Comparison of ENCODE assay signal across 12 cellular contexts in genomic region chr2:174788291-174788929, GRCh38. TPM values are rescaled to one million over a fixed set of nuclear protein-coding genes. Genes with fewer than 3 reads are reported as not detected.
DNase-seq lines count a peak whose midpoint lies in the region; ATAC-seq and TF ChIP-seq lines count a peak whose summit lies in the region.
"Had no signal": no experiment of that assay in that cellular context is flagged by ENCODE, and none has a peak within 500 bp of the region (broad histone marks: within the 10 kb centered on the region; RNA-seq: fewer than 3 reads in every experiment).

No MANE protein-coding gene starts in this region.

- POLR2A ChIA-PET in T-cell (lab: Charles Lee), result interaction anchor here in 1 of 2 donors (0.7 kb wide), 1 partner anchor 374 kb away, joined by 3 read pairs; no protein-coding TSS in a partner anchor

- no peaks in the 10 kb centered on the region for H3K9me3 ChIP-seq in upper lobe of right lung
- H3K9me3 ChIP-seq: colonic mucosa had no signal

- H3K27me3 ChIP-seq in upper lobe of right lung, result no peaks in the 10 kb centered on the region
- H3K27me3 ChIP-seq: colonic mucosa had no signal

- no peaks in the 10 kb centered on the region for H3K36me3 Mint-ChIP-seq in activated naive CD4-positive, alpha-beta T cell treated with anti-CD3 and anti-CD28 coated beads, Interleukin-2, amount 50 U/mL, for 72 hours
- H3K36me3 Mint-ChIP-seq in T-cell (no peaks in the 10 kb centered on the region), progenitor cell of endocrine pancreas (ENCODE audit: insufficient read depth) (no peaks in the 10 kb centered on the region)

- peak overlapping the region; percentile 68 to 93 for H3K27ac Mint-ChIP-seq in activated naive CD4-positive, alpha-beta T cell treated with anti-CD3 and anti-CD28 coated beads, Interleukin-2, amount 50 U/mL, for 72 hours
- H3K27ac Mint-ChIP-seq in T-cell (peak overlapping the region; percentile 67 to 74), progenitor cell of endocrine pancreas (no peak overlapping the region)

- TF ChIP-seq CTCF in fibroblast of mammary gland (conservative IDR thresholded peaks at IDR 0.05; ENCODE audit: control insufficient read depth, insufficient read depth, low read depth, low read length) (no peak), upper lobe of right lung (IDR thresholded peaks at IDR 0.05) (no peak), progenitor cell of endocrine pancreas (IDR thresholded peaks at IDR 0.05; ENCODE audit: unreplicated experiment) (no peak)

- intact Hi-C loops in upper lobe of right lung (cut with DNase I), result no loop called here

- H3K4me3 ChIP-seq in fibroblast of mammary gland (ENCODE audit: control insufficient read depth, low read depth, low read length), result no peak overlapping the region
- no peak overlapping the region for H3K4me3 ChIP-seq in upper lobe of right lung
- H3K4me3 ChIP-seq: colonic mucosa had no signal

- H3K4me3 Mint-ChIP-seq in T-cell, result peak overlapping the region; percentile 45 to 55 (median 55)
- H3K4me3 Mint-ChIP-seq in progenitor cell of endocrine pancreas (ENCODE audit: low read depth), result no peak overlapping the region

- DNase-seq in activated naive CD4-positive, alpha-beta T cell treated with anti-CD3 and anti-CD28 coated beads, Interleukin-2, amount 50 U/mL, for 72 hours (ENCODE audit: low spot score in 2 of 2), result no peak
- DNase-seq in activated naive CD4-positive, alpha-beta T cell treated with anti-CD3 and anti-CD28 coated beads, Interleukin-2, amount 50 U/mL, for 16 hours, result no peak
- peak in 1 of 34 experiments; percentile 10 for DNase-seq in T-cell
- DNase-seq in fibroblast of mammary gland (ENCODE audit: low read depth), result peak; percentile 54
- no peak for DNase-seq in upper lobe of right lung
- DNase-seq in progenitor cell of endocrine pancreas (ENCODE audit: low spot score, unreplicated experiment), result no peak
- DNase-seq in mucosa of gallbladder (ENCODE audit: low spot score), result no peak
- DNase-seq: colonic mucosa, left cardiac atrium, NCI-H2081, small intestine had no signal

- H3K4me1 ChIP-seq in upper lobe of right lung, result peaks cover 6% of the 10 kb centered on the region
- H3K4me1 ChIP-seq: colonic mucosa had no signal

- peaks cover 13 to 21% (median 15%) of the 10 kb centered on the region in 3 donors for H3K4me1 Mint-ChIP-seq in T-cell
- peaks cover 11% of the 10 kb centered on the region for H3K4me1 Mint-ChIP-seq in progenitor cell of endocrine pancreas (ENCODE audit: low read depth)

- peak; percentile 53 to 66 for ATAC-seq in activated naive CD4-positive, alpha-beta T cell treated with anti-CD3 and anti-CD28 coated beads, Interleukin-2, amount 50 U/mL, for 72 hours
- peak in 2 of 4 experiments; percentile 55 to 66 for ATAC-seq in T-cell (replicated peaks in 1 of 4)
- ATAC-seq in upper lobe of right lung, result peak; percentile 27
- ATAC-seq in GM18907 (IDR thresholded peaks at IDR 0.05; ENCODE audit: unreplicated experiment), result no peak
- ATAC-seq: left cardiac atrium had no signal

- no peak overlapping the region for H3K27ac ChIP-seq in upper lobe of right lung
- H3K27ac ChIP-seq: colonic mucosa had no signal

- H3K36me3 ChIP-seq in upper lobe of right lung, result no peaks in the 10 kb centered on the region
- H3K36me3 ChIP-seq: colonic mucosa had no signal

- CTCF ChIA-PET in T-cell (lab: Charles Lee), result no interaction called here

- no peaks in the 10 kb centered on the region for H3K9me3 Mint-ChIP-seq in activated naive CD4-positive, alpha-beta T cell treated with anti-CD3 and anti-CD28 coated beads, Interleukin-2, amount 50 U/mL, for 72 hours
- H3K9me3 Mint-ChIP-seq in T-cell, result no peaks in the 10 kb centered on the region
- no peaks in the 10 kb centered on the region for H3K9me3 Mint-ChIP-seq in progenitor cell of endocrine pancreas (ENCODE audit: low read depth)

- no peaks in the 10 kb centered on the region for H3K27me3 Mint-ChIP-seq in T-cell
- no peaks in the 10 kb centered on the region for H3K27me3 Mint-ChIP-seq in progenitor cell of endocrine pancreas

RNA-seq across cellular contexts. Expression of gene CHRNA1, which starts 24.1 kb away (rescaled TPM):
- not detected for total RNA-seq in activated naive CD4-positive, alpha-beta T cell treated with anti-CD3 and anti-CD28 coated beads, Interleukin-2, amount 50 U/mL, for 72 hours
- under 1 TPM in 1 of 5 donors, not detected in 4; 0.23 TPM for total RNA-seq in T-cell
- total RNA-seq in upper lobe of right lung, result 0.52 TPM
- not detected in 2 replicates for total RNA-seq in progenitor cell of endocrine pancreas
- total RNA-seq in mucosa of gallbladder, result not detected
